In the genomic region with DNA sequence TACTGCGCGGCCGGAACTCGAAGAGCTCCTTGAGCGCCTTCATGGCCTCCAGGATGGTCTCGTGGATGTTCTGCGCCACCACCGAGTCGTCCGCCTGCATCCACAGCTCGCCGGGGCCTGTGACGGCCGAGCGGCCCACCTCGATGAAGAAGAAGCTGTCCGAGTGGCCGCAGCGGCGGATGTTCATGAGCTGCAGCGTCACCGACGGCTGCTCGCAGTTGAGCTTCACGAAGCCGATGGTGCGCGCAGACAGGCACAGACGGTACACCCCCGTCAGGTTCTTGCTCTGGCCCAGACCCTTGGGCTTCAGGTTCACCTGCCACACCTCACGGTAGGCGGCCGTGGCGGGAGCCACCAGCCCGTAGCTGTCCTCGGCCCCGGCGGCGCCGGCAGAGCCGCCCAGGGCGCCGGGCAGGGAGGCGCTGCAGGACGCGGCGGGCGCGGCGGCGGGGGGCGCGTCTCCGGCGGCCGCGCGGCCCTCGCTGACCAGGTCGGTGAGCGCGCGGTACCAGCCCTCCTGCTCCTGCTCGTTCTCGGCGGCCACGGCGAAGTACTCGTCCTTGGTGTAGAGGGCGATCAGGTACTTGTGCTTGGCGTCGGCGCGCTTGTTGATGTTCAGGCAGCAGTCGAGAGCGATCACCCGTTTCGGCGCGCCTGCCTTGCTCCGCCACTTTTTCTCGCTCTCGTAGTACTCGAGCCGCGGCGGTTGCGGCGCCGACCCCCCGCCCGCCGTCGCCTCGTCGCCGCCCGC, we compare ENCODE assay signal across 8 cellular contexts. TPM values are rescaled to one million over a fixed set of nuclear protein-coding genes. Genes with fewer than 3 reads are reported as not detected.
DNase-seq lines count a peak whose midpoint lies in the region; ATAC-seq and TF ChIP-seq lines count a peak whose summit lies in the region.

No MANE protein-coding gene starts in this region.

- H3K4me1 Mint-ChIP-seq in Caco-2 (ENCODE audit: low read depth, unreplicated experiment) = no peaks in the 10 kb centered on the region
- H3K4me1 Mint-ChIP-seq in IgD-negative memory B cell = peaks cover under 1 to 6% (median 5%) of the 10 kb centered on the region in 3 donors
- H3K4me1 Mint-ChIP-seq in T-helper 2 cell treated with Interferon-gamma antibody and Interleukin-4, amounts not matched to agents 5 μg/mL and 100 μg/mL, for 36 hours (ENCODE audit: low read depth) = peaks cover 27% of the 10 kb centered on the region

- H3K27ac ChIP-seq in left lung = peak overlapping the region; percentile 84 to 89

- no peak for TF ChIP-seq CTCF in Caco-2 (IDR thresholded peaks at IDR 0.05; ENCODE audit: insufficient read depth in 1 of 2, low read depth in 1 of 2, low read length in 1 of 2, severe bottlenecking in 1 of 2, unreplicated experiment in 1 of 2)
- TF ChIP-seq CTCF in left lung (IDR thresholded peaks at IDR 0.05) = no peak

- POLR2A ChIA-PET in Caco-2 (lab: Charles Lee) = no interaction called here

- CTCF ChIA-PET in Caco-2 (lab: Charles Lee) = interaction anchor here (0.6 to 1.2 kb wide), 3 partner anchors 181 to 824 kb away, joined by 4 to 5 read pairs (median 5); no protein-coding TSS in a partner anchor

- H3K27ac Mint-ChIP-seq in Caco-2 (ENCODE audit: unreplicated experiment) (no peak overlapping the region), IgD-negative memory B cell (peak overlapping the region in 1 of 3 donors; percentile 74)
- H3K27ac Mint-ChIP-seq in T-helper 2 cell treated with Interferon-gamma antibody and Interleukin-4, amounts not matched to agents 5 μg/mL and 100 μg/mL, for 36 hours = peak overlapping the region; percentile 52

- H3K27me3 ChIP-seq in Caco-2 (replicated peaks; ENCODE audit: control insufficient read depth, insufficient read depth, low read length) (no peaks in the 10 kb centered on the region), left lung (peaks cover 0 to 15% of the 10 kb centered on the region in 2 donors)

- H3K36me3 ChIP-seq in Caco-2 (ENCODE audit: control insufficient read depth, insufficient read depth, low read length) (no peaks in the 10 kb centered on the region), left lung (peaks cover 0 to 37% of the 10 kb centered on the region in 2 donors)

- BruUV-seq in Caco-2 (replicated peaks; lab: Mats Ljungman, UMichigan) = TSS peak; percentile 2

- peak; percentile 55 to 59 for DNase-seq in Caco-2
- peak; percentile 40 for DNase-seq in T-helper 2 cell treated with Interferon-gamma antibody and Interleukin-4, amounts not matched to agents 5 μg/mL and 100 μg/mL, for 36 hours (ENCODE audit: low spot score)
- peak; percentile 43 for DNase-seq in cerebellar cortex (ENCODE audit: low spot score)
- DNase-seq in left lung = peak in 1 of 2 donors; percentile 89
- peak; percentile 11 for DNase-seq in stimulated activated naive CD4-positive, alpha-beta T cell treated with Interleukin-2 at 50 U/mL for 16 hours (lab: John Stamatoyannopoulos, UW)
- no peak for DNase-seq in SKM-1 (lab: John Stamatoyannopoulos, UW; ENCODE audit: unreplicated experiment)

- H3K4me3 ChIP-seq in Caco-2 (ENCODE audit: low read depth, low read length) (peak overlapping the region; percentile 61), left lung (peak overlapping the region; percentile 38 to 80)

- H3K36me3 Mint-ChIP-seq in Caco-2 (ENCODE audit: insufficient read depth, unreplicated experiment) (peaks cover 6% of the 10 kb centered on the region), IgD-negative memory B cell (no peaks in the 10 kb centered on the region)
- H3K36me3 Mint-ChIP-seq in T-helper 2 cell treated with Interferon-gamma antibody and Interleukin-4, amounts not matched to agents 5 μg/mL and 100 μg/mL, for 36 hours (ENCODE audit: low read depth) = peaks cover 13% of the 10 kb centered on the region

- intact Hi-C loops in Caco-2 (cut with micrococcal nuclease; ENCODE audit: unreplicated experiment) (loop anchor here (2.0 to 10.0 kb wide), 4 partner anchors 199 to 825 kb away; no protein-coding TSS in a partner anchor), left lung (cut with DNase I) (loop anchor here in 1 of 2 donors (10.0 kb wide), 1 partner anchor 821 kb away; no protein-coding TSS in a partner anchor)

- H3K4me1 ChIP-seq in Caco-2 (peaks cover 4% of the 10 kb centered on the region; the same call in 1 of the 2 replicates), left lung (peaks cover 11 to 74% of the 10 kb centered on the region in 2 donors)

- H3K9me3 Mint-ChIP-seq in Caco-2 (ENCODE audit: unreplicated experiment) = no peaks in the 10 kb centered on the region
- H3K9me3 Mint-ChIP-seq in IgD-negative memory B cell = no peaks in the 10 kb centered on the region
- H3K9me3 Mint-ChIP-seq in T-helper 2 cell treated with Interferon-gamma antibody and Interleukin-4, amounts not matched to agents 5 μg/mL and 100 μg/mL, for 36 hours = no peaks in the 10 kb centered on the region

- H3K27me3 Mint-ChIP-seq in Caco-2 (ENCODE audit: insufficient read depth, unreplicated experiment) (peaks cover 12% of the 10 kb centered on the region), IgD-negative memory B cell (peaks cover 6% of the 10 kb centered on the region)
- H3K27me3 Mint-ChIP-seq in T-helper 2 cell treated with Interferon-gamma antibody and Interleukin-4, amounts not matched to agents 5 μg/mL and 100 μg/mL, for 36 hours (ENCODE audit: low read depth) = peaks cover 21% of the 10 kb centered on the region

- H3K9me3 ChIP-seq in Caco-2 (no peaks in the 10 kb centered on the region), left lung (no peaks in the 10 kb centered on the region)

- ATAC-seq in left lung (peak; percentile 3), GM21447 (IDR thresholded peaks at IDR 0.05; ENCODE audit: unreplicated experiment) (no peak)

- H3K4me3 Mint-ChIP-seq in Caco-2 (ENCODE audit: unreplicated experiment) = peak overlapping the region; percentile 64
- H3K4me3 Mint-ChIP-seq in IgD-negative memory B cell = peak overlapping the region; percentile 60 to 81 (median 74)
- H3K4me3 Mint-ChIP-seq in T-helper 2 cell treated with Interferon-gamma antibody and Interleukin-4, amounts not matched to agents 5 μg/mL and 100 μg/mL, for 36 hours = peak overlapping the region; percentile 68

RNA-seq across cellular contexts. Expression of gene IRS2, which starts 1.1 kb away (rescaled TPM):
- 5.4 and 5.5 TPM in 2 replicates for total RNA-seq in Caco-2 (2022)
- polyA plus RNA-seq in IgD-negative memory B cell = 1.5 TPM
- 10 to 100 TPM in 1 of 2 donors, 1 to 10 TPM in 1; 9.4 to 15.8 TPM for total RNA-seq in left lung
